18 cellular contexts compared by ENCODE assay signal in genomic region chr2:181224866-181225265, GRCh38.
DNase-seq lines count a peak whose midpoint lies in the region; ATAC-seq lines count a peak whose summit lies in the region.
"Had no signal": no experiment of that assay in that cellular context is flagged by ENCODE, and none has a peak within 500 bp of the region (broad histone marks: within the 10 kb centered on the region; RNA-seq: fewer than 3 reads in every experiment).

No MANE protein-coding gene starts in this region.

- H3K27me3 ChIP-seq in MG63 = no peaks in the 10 kb centered on the region
- H3K27me3 ChIP-seq: upper lobe of left lung had no signal

- H3K27ac Mint-ChIP-seq in activated naive CD4-positive, alpha-beta T cell treated with anti-CD3 and anti-CD28 coated beads, Interleukin-2, amount 50 U/mL, for 24 hours = peak overlapping the region; percentile 95
- H3K27ac Mint-ChIP-seq in activated CD4-positive, alpha-beta memory T cell treated with anti-CD3 and anti-CD28 coated beads, Interleukin-2, amount 10 ng/mL, durations not matched to agents 7 days and 5 days = peak overlapping the region; percentile 97
- peak overlapping the region; percentile 98 for H3K27ac Mint-ChIP-seq in central memory CD8-positive, alpha-beta T cell (ENCODE audit: low read depth)
- peak overlapping the region; percentile 87 to 100 for H3K27ac Mint-ChIP-seq in stimulated activated naive CD8-positive, alpha-beta T cell treated with anti-CD3 and anti-CD28 coated beads, Interleukin-15, amount 100 ng/mL, for 72 hours
- H3K27ac Mint-ChIP-seq: WTC11 had no signal

- H3K9me3 Mint-ChIP-seq in activated naive CD4-positive, alpha-beta T cell treated with anti-CD3 and anti-CD28 coated beads, Interleukin-2, amount 50 U/mL, for 24 hours = peaks cover 24% of the 10 kb centered on the region
- peaks cover 33% of the 10 kb centered on the region for H3K9me3 Mint-ChIP-seq in activated CD4-positive, alpha-beta memory T cell treated with anti-CD3 and anti-CD28 coated beads, Interleukin-2, amount 10 ng/mL, durations not matched to agents 7 days and 5 days
- H3K9me3 Mint-ChIP-seq in central memory CD8-positive, alpha-beta T cell = peaks cover 20% of the 10 kb centered on the region
- H3K9me3 Mint-ChIP-seq in stimulated activated naive CD8-positive, alpha-beta T cell treated with anti-CD3 and anti-CD28 coated beads, Interleukin-15, amount 100 ng/mL, for 72 hours = peaks cover 21 to 30% of the 10 kb centered on the region in 2 donors
- H3K9me3 Mint-ChIP-seq: WTC11 had no signal

- peak overlapping the region; percentile 74 for H3K4me3 Mint-ChIP-seq in activated naive CD4-positive, alpha-beta T cell treated with anti-CD3 and anti-CD28 coated beads, Interleukin-2, amount 50 U/mL, for 24 hours
- peak overlapping the region; percentile 62 for H3K4me3 Mint-ChIP-seq in activated CD4-positive, alpha-beta memory T cell treated with anti-CD3 and anti-CD28 coated beads, Interleukin-2, amount 10 ng/mL, durations not matched to agents 7 days and 5 days
- peak overlapping the region; percentile 68 for H3K4me3 Mint-ChIP-seq in central memory CD8-positive, alpha-beta T cell
- H3K4me3 Mint-ChIP-seq in stimulated activated naive CD8-positive, alpha-beta T cell treated with anti-CD3 and anti-CD28 coated beads, Interleukin-15, amount 100 ng/mL, for 72 hours = peak overlapping the region; percentile 74 to 75
- H3K4me3 Mint-ChIP-seq: WTC11 had no signal

- H3K27me3 Mint-ChIP-seq in activated naive CD4-positive, alpha-beta T cell treated with anti-CD3 and anti-CD28 coated beads, Interleukin-2, amount 50 U/mL, for 24 hours = no peaks in the 10 kb centered on the region
- no peaks in the 10 kb centered on the region for H3K27me3 Mint-ChIP-seq in activated CD4-positive, alpha-beta memory T cell treated with anti-CD3 and anti-CD28 coated beads, Interleukin-2, amount 10 ng/mL, durations not matched to agents 7 days and 5 days
- H3K27me3 Mint-ChIP-seq in central memory CD8-positive, alpha-beta T cell = no peaks in the 10 kb centered on the region
- H3K27me3 Mint-ChIP-seq in stimulated activated naive CD8-positive, alpha-beta T cell treated with anti-CD3 and anti-CD28 coated beads, Interleukin-15, amount 100 ng/mL, for 72 hours = no peaks in the 10 kb centered on the region

- no peaks in the 10 kb centered on the region for H3K36me3 ChIP-seq in MG63
- H3K36me3 ChIP-seq: upper lobe of left lung had no signal

- peak; percentile 69 for ATAC-seq in central memory CD8-positive, alpha-beta T cell (replicated peaks; ENCODE audit: extremely low read depth, poor library complexity, severe bottlenecking)
- ATAC-seq in stimulated activated naive CD8-positive, alpha-beta T cell treated with anti-CD3 and anti-CD28 coated beads, Interleukin-15, amount 100 ng/mL, for 72 hours = peak; percentile 96
- ATAC-seq: HCT116, WTC11 had no signal

- H3K9me3 ChIP-seq in MG63 = no peaks in the 10 kb centered on the region
- H3K9me3 ChIP-seq: upper lobe of left lung had no signal

- DNase-seq in activated naive CD4-positive, alpha-beta T cell (lab: John Stamatoyannopoulos, UW) = no peak
- DNase-seq in activated CD4-positive, alpha-beta memory T cell treated with anti-CD3 and anti-CD28 coated beads, Interleukin-2, amount 10 ng/mL, durations not matched to agents 7 days and 5 days = no peak
- no peak for DNase-seq in central memory CD8-positive, alpha-beta T cell (ENCODE audit: low spot score in 2 of 2)
- DNase-seq in stimulated activated naive CD8-positive, alpha-beta T cell treated with anti-CD3 and anti-CD28 coated beads, Interleukin-15, amount 100 ng/mL, for 72 hours = no peak
- no peak for DNase-seq in kidney tubule cell (ENCODE audit: low spot score)
- DNase-seq in HPDE6-E6E7 (ENCODE audit: extremely low spot score) = no peak
- DNase-seq in MG63 = no peak
- DNase-seq: activated gamma-delta T cell treated with Interleukin-2 at 50 U/mL for 16 hours, cerebellar nuclear complex, head of caudate nucleus, NCI-H2029 treated with DMSO at 0.1 percent for 48 hours, NCI-H446 treated with DMSO at 0.1 percent for 48 hours, occipital lobe, T1000, upper lobe of left lung had no signal

- POLR2A ChIA-PET in activated CD4-positive, alpha-beta memory T cell treated with anti-CD3 and anti-CD28 coated beads, Interleukin-2, amount 10 ng/mL, durations not matched to agents 7 days and 5 days (lab: Charles Lee) = interaction anchor here (1.0 to 4.1 kb wide), 17 partner anchors 9 to 242 kb away, joined by 3 to 53 read pairs (median 8); partner anchors contain the start of gene ITGA4

- H3K4me1 Mint-ChIP-seq in activated naive CD4-positive, alpha-beta T cell treated with anti-CD3 and anti-CD28 coated beads, Interleukin-2, amount 50 U/mL, for 24 hours = peaks cover 47% of the 10 kb centered on the region
- peaks cover 47% of the 10 kb centered on the region for H3K4me1 Mint-ChIP-seq in activated CD4-positive, alpha-beta memory T cell treated with anti-CD3 and anti-CD28 coated beads, Interleukin-2, amount 10 ng/mL, durations not matched to agents 7 days and 5 days
- H3K4me1 Mint-ChIP-seq in central memory CD8-positive, alpha-beta T cell = peaks cover 44% of the 10 kb centered on the region
- H3K4me1 Mint-ChIP-seq in stimulated activated naive CD8-positive, alpha-beta T cell treated with anti-CD3 and anti-CD28 coated beads, Interleukin-15, amount 100 ng/mL, for 72 hours = peaks cover 30% of the 10 kb centered on the region
- H3K4me1 Mint-ChIP-seq: WTC11 had no signal

- H3K4me3 ChIP-seq in MG63 = no peak overlapping the region
- H3K4me3 ChIP-seq: upper lobe of left lung had no signal

- peaks cover 29% of the 10 kb centered on the region for H3K36me3 Mint-ChIP-seq in activated naive CD4-positive, alpha-beta T cell treated with anti-CD3 and anti-CD28 coated beads, Interleukin-2, amount 50 U/mL, for 24 hours
- H3K36me3 Mint-ChIP-seq in activated CD4-positive, alpha-beta memory T cell treated with anti-CD3 and anti-CD28 coated beads, Interleukin-2, amount 10 ng/mL, durations not matched to agents 7 days and 5 days (ENCODE audit: low read depth) = peaks cover 65% of the 10 kb centered on the region
- H3K36me3 Mint-ChIP-seq in central memory CD8-positive, alpha-beta T cell (ENCODE audit: insufficient read depth) = peaks cover 3% of the 10 kb centered on the region
- H3K36me3 Mint-ChIP-seq: WTC11 had no signal

- CTCF ChIA-PET in activated CD4-positive, alpha-beta memory T cell treated with anti-CD3 and anti-CD28 coated beads, Interleukin-2, amount 10 ng/mL, durations not matched to agents 7 days and 5 days (lab: Charles Lee) = interaction anchor here (1.0 to 1.5 kb wide), 4 partner anchors 8 to 232 kb away, joined by 3 to 4 read pairs (median 4); partner anchors contain the start of gene ITGA4
